15 cellular contexts compared by ENCODE assay signal in genomic region chr1:246166841-246167240, GRCh38.
"Had no signal": no experiment of that assay in that cellular context is flagged by ENCODE, and none has a peak within 500 bp of the region (broad histone marks: within the 10 kb centered on the region; RNA-seq: fewer than 3 reads in every experiment).

No MANE protein-coding gene starts in this region.

- H3K4me1 Mint-ChIP-seq: activated naive CD8-positive, alpha-beta T cell treated with anti-CD3 and anti-CD28 coated beads, Interleukin-2, amount 10 ng/mL, durations not matched to agents 7 days and 5 days had no signal

- H3K9me3 Mint-ChIP-seq: activated naive CD8-positive, alpha-beta T cell treated with anti-CD3 and anti-CD28 coated beads, Interleukin-2, amount 10 ng/mL, durations not matched to agents 7 days and 5 days; activated T-cell treated with anti-CD3 and anti-CD28 coated beads, Interleukin-2, amount 50 U/mL, for 4 hours; mesothelial cell of epicardium; neural progenitor cell had no signal

- H3K4me3 Mint-ChIP-seq: activated naive CD8-positive, alpha-beta T cell treated with anti-CD3 and anti-CD28 coated beads, Interleukin-2, amount 10 ng/mL, durations not matched to agents 7 days and 5 days; activated T-cell treated with anti-CD3 and anti-CD28 coated beads, Interleukin-2, amount 50 U/mL, for 4 hours; mesothelial cell of epicardium; neural progenitor cell had no signal

- DNase-seq: activated CD4-positive, alpha-beta T cell treated with anti-CD3 and anti-CD28 coated beads, Interleukin-2, amount 50 U/mL, for 48 hours; activated CD4-positive, CD25-positive, alpha-beta regulatory T cell treated with anti-CD3 and anti-CD28 coated beads, Interleukin-2, amount 50 U/mL, for 72 hours; activated effector memory CD4-positive, alpha-beta T cell treated with anti-CD3 and anti-CD28 coated beads, Interleukin-2, amount 50 U/mL, for 16 hours; activated naive CD8-positive, alpha-beta T cell treated with anti-CD3 and anti-CD28 coated beads, Interleukin-2, amount 10 ng/mL, durations not matched to agents 7 days and 5 days; activated T-cell treated with anti-CD3 and anti-CD28 coated beads, Interleukin-2, amount 50 U/mL, for 4 hours; aorta; foreskin melanocyte; kidney glomerular epithelial cell; ovary; stimulated activated CD4-positive, alpha-beta T cell treated with anti-CD3 and anti-CD28 coated beads, Interleukin-2, amount 100 ng/mL, for 48 hours; stimulated activated naive CD8-positive, alpha-beta T cell treated with anti-CD3 and anti-CD28 coated beads, Interleukin-15, Interleukin-2, amounts not matched to agents 100 U/mL and 50 U/mL, for 24 hours; upper lobe of right lung had no signal

- H2AFZ ChIP-seq: neural progenitor cell had no signal

- H3K27me3 Mint-ChIP-seq: activated naive CD8-positive, alpha-beta T cell treated with anti-CD3 and anti-CD28 coated beads, Interleukin-2, amount 10 ng/mL, durations not matched to agents 7 days and 5 days had no signal

- H3K27ac ChIP-seq: breast epithelium, neural progenitor cell, ovary, upper lobe of right lung had no signal

- H3K9ac ChIP-seq: neural progenitor cell had no signal

- ATAC-seq: activated T-cell treated with anti-CD3 and anti-CD28 coated beads, Interleukin-2, amount 50 U/mL, for 4 hours; stimulated activated naive CD8-positive, alpha-beta T cell treated with anti-CD3 and anti-CD28 coated beads, Interleukin-15, Interleukin-2, amounts not matched to agents 100 U/mL and 50 U/mL, for 24 hours had no signal

- H3K4me3 ChIP-seq: breast epithelium, neural progenitor cell, ovary, upper lobe of right lung had no signal

- H3K9me3 ChIP-seq: breast epithelium, ovary, upper lobe of right lung had no signal

- H3K36me3 ChIP-seq: breast epithelium, neural progenitor cell, ovary, upper lobe of right lung had no signal

- H3K36me3 Mint-ChIP-seq: activated naive CD8-positive, alpha-beta T cell treated with anti-CD3 and anti-CD28 coated beads, Interleukin-2, amount 10 ng/mL, durations not matched to agents 7 days and 5 days; mesothelial cell of epicardium; neural progenitor cell had no signal

- H3K4me2 ChIP-seq: neural progenitor cell had no signal

- H3K27me3 ChIP-seq: breast epithelium, neural progenitor cell, ovary, upper lobe of right lung had no signal

- H3K4me1 ChIP-seq: breast epithelium, neural progenitor cell, upper lobe of right lung had no signal

- H3K27ac Mint-ChIP-seq: activated naive CD8-positive, alpha-beta T cell treated with anti-CD3 and anti-CD28 coated beads, Interleukin-2, amount 10 ng/mL, durations not matched to agents 7 days and 5 days; neural progenitor cell had no signal
